11 cellular contexts compared by ENCODE assay signal in the genomic region with DNA sequence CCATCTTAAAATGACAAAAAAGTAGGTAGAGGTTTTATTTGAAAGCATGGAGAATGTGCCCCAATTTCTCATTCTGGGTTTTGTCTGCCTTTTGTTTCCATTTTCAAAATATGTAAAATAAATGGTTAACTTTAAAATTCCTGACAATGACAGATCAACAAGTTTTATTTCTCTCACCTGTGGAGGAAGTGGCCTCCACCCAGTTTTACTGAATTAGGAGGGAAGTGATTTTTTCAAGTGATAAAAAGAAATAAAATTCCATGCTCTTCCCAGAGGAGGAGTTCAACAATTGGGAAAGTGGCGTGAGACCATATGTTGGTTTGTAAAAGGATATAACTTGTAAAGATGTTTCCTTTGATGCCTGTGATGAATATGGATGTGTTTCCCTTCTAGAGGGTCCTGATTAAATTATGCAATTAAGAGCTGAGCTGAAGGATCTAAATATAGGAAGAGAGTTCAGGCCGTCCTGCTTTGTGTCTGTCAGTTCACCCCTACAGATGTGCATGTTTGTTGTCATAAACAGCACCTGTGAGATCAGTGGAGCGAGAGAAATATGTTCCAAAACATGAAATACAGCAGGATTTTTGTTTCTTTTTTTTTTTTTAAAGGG. TPM values are rescaled to one million over a fixed set of nuclear protein-coding genes. Genes with fewer than 3 reads are reported as not detected.
DNase-seq lines count a peak whose midpoint lies in the region; ATAC-seq and TF ChIP-seq lines count a peak whose summit lies in the region.
"Had no signal": no experiment of that assay in that cellular context is flagged by ENCODE, and none has a peak within 500 bp of the region (broad histone marks: within the 10 kb centered on the region; RNA-seq: fewer than 3 reads in every experiment).

No MANE protein-coding gene starts in this region.

- peaks cover 0 to 84% (median 5%) of the 10 kb centered on the region in 3 donors for H3K4me1 ChIP-seq in gastroesophageal sphincter
- peaks cover 5 to 75% (median 33%) of the 10 kb centered on the region in 4 donors for H3K4me1 ChIP-seq in stomach

- DNase-seq in medulla oblongata (ENCODE audit: extremely low spot score) (no peak), stomach (no peak), NCI-H226 (no peak)
- DNase-seq: mesenchymal stem cell, retina had no signal

- WGBS in gastroesophageal sphincter (ENCODE audit: low coverage in 1 of 2), 2 donors: 67 to 85% methylated on average over 3 of the region's 3 CpGs
- WGBS in stomach, 5 donors: 69 to 88% (median 78%) methylated on average over 3 of the region's 3 CpGs

- H3K9me3 ChIP-seq in gastroesophageal sphincter: no peaks in the 10 kb centered on the region
- no peaks in the 10 kb centered on the region for H3K9me3 ChIP-seq in stomach

- peak overlapping the region in 1 of 4 donors; percentile 16 for H3K27ac ChIP-seq in gastroesophageal sphincter
- no peak overlapping the region for H3K27ac ChIP-seq in stomach
- H3K27ac ChIP-seq: C4-2B had no signal

- H3K36me3 ChIP-seq in gastroesophageal sphincter (no peaks in the 10 kb centered on the region), stomach (no peaks in the 10 kb centered on the region)

- H3K4me3 ChIP-seq in gastroesophageal sphincter (no peak overlapping the region), stomach (no peak overlapping the region)

- no peak for TF ChIP-seq POLR2A in GM18505 (IDR thresholded peaks at IDR 0.05; ENCODE audit: borderline replicate concordance, extremely low read depth, insufficient read depth, insufficient read length)
- no peak for TF ChIP-seq POLR2A in gastroesophageal sphincter (IDR thresholded peaks at IDR 0.05)
- no peak for TF ChIP-seq POLR2A in stomach (IDR thresholded peaks at IDR 0.05)

- intact Hi-C loops in stomach (cut with DNase I; ENCODE audit: low total_unique reads): no loop called here

- TF ChIP-seq CTCF in gastroesophageal sphincter (IDR thresholded peaks at IDR 0.05) (no peak), stomach (IDR thresholded peaks at IDR 0.05) (no peak)

- ATAC-seq in GM18505 (IDR thresholded peaks at IDR 0.05; ENCODE audit: unreplicated experiment) (peak; percentile 55), GM21390 (IDR thresholded peaks at IDR 0.05; ENCODE audit: unreplicated experiment) (peak; percentile 48), HG03135 (IDR thresholded peaks at IDR 0.05; ENCODE audit: unreplicated experiment) (peak; percentile 44), gastroesophageal sphincter (peak; percentile 61), HG03571 (IDR thresholded peaks at IDR 0.05; ENCODE audit: unreplicated experiment) (no peak)

- TF ChIP-seq EP300 in gastroesophageal sphincter (IDR thresholded peaks at IDR 0.05) (no peak), stomach (IDR thresholded peaks at IDR 0.05) (no peak)

- H3K27me3 ChIP-seq in gastroesophageal sphincter (no peaks in the 10 kb centered on the region), stomach (no peaks in the 10 kb centered on the region)

RNA-seq across cellular contexts. Expression of a gene that starts 19.5 kb away (rescaled TPM):
- 10 to 100 TPM; 26.3 to 37.8 (median 29.2) TPM for total RNA-seq in gastroesophageal sphincter
- total RNA-seq in stomach: 10 to 100 TPM in 4 of 5 donors, 1 to 10 TPM in 1; 9.3 to 50.5 (median 21.0) TPM
- 10 to 100 TPM in 1 of 3 donors, 1 to 10 TPM in 2; 3.6 to 10.8 (median 7.4) TPM for polyA plus RNA-seq in stomach
